Comparison of ENCODE assay signal across 1 cellular context in the genomic region with DNA sequence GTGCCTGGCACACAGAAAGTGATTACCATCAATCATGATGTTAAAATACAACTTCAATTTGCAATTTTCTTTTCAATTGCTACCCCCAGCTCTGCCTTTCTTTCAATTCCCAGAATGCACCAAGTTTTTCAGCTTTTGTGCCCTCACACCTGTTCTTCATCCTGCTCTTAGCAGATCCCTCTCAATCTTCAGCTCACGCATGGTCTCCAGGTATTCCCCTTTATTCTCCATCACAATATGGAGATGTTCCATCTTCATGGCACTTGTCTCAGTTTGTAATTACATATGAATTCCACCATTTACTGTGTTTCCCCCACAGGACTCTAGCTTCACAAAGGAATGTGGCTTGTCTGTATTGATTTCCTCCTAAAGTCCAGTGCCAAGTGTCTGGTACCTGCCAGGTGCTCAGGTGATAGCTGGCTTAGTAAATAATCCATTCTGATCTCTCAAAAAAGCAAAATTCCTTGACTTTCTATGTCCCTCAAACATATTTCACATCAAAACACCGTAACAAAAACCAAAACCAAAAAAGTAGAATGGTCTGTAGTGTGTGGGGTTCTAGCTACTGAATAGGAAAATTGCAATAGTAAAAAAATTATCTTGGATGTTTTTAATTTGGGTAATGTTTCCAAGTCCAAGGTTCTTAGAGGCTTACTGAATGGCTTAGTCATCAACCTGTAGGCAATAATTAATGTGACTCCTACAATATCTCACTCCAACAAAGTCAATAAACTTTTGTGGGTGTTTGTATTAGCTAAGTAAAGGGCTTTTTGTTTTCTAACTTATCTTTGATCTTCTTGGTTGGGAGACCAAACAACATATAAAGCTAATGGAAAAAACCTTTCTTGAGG.
TF ChIP-seq lines count a peak whose summit lies in the region.

No MANE protein-coding gene starts in this region.

TF ChIP-seq in HepG2, 621 proteins besides CTCF, POLR2A, EP300 and RAD21 (continued from another document and continues in another):
- TF ChIP-seq, protein P1, sequence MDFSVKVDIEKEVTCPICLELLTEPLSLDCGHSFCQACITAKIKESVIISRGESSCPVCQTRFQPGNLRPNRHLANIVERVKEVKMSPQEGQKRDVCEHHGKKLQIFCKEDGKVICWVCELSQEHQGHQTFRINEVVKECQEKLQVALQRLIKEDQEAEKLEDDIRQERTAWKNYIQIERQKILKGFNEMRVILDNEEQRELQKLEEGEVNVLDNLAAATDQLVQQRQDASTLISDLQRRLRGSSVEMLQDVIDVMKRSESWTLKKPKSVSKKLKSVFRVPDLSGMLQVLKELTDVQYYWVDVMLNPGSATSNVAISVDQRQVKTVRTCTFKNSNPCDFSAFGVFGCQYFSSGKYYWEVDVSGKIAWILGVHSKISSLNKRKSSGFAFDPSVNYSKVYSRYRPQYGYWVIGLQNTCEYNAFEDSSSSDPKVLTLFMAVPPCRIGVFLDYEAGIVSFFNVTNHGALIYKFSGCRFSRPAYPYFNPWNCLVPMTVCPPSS (IDR thresholded peaks at IDR 0.05), result no peak
- no peak; the same call in 1 of the 2 replicates for TF ChIP-seq GATAD1 (CRISPR knock-in tag; IDR thresholded peaks at IDR 0.05)
- TF ChIP-seq, protein P2, sequence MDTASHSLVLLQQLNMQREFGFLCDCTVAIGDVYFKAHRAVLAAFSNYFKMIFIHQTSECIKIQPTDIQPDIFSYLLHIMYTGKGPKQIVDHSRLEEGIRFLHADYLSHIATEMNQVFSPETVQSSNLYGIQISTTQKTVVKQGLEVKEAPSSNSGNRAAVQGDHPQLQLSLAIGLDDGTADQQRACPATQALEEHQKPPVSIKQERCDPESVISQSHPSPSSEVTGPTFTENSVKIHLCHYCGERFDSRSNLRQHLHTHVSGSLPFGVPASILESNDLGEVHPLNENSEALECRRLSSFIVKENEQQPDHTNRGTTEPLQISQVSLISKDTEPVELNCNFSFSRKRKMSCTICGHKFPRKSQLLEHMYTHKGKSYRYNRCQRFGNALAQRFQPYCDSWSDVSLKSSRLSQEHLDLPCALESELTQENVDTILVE (CRISPR knock-in tag; IDR thresholded peaks at IDR 0.05), result no peak
- TF ChIP-seq ZNF484 (CRISPR knock-in tag; IDR thresholded peaks at IDR 0.05; ENCODE audit: borderline replicate concordance, low read depth), result no peak
- TF ChIP-seq, protein P3, sequence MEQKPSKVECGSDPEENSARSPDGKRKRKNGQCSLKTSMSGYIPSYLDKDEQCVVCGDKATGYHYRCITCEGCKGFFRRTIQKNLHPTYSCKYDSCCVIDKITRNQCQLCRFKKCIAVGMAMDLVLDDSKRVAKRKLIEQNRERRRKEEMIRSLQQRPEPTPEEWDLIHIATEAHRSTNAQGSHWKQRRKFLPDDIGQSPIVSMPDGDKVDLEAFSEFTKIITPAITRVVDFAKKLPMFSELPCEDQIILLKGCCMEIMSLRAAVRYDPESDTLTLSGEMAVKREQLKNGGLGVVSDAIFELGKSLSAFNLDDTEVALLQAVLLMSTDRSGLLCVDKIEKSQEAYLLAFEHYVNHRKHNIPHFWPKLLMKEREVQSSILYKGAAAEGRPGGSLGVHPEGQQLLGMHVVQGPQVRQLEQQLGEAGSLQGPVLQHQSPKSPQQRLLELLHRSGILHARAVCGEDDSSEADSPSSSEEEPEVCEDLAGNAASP (CRISPR knock-in tag; IDR thresholded peaks at IDR 0.05; ENCODE audit: borderline replicate concordance), result peak; percentile 15; the same call in 1 of the 2 replicates
- TF ChIP-seq ZNF850 (CRISPR knock-in tag; conservative IDR thresholded peaks at IDR 0.05), result no peak
- TF ChIP-seq SUZ12 (IDR thresholded peaks at IDR 0.05; ENCODE audit: low read depth, low read length), result no peak
- TF ChIP-seq, protein P4, sequence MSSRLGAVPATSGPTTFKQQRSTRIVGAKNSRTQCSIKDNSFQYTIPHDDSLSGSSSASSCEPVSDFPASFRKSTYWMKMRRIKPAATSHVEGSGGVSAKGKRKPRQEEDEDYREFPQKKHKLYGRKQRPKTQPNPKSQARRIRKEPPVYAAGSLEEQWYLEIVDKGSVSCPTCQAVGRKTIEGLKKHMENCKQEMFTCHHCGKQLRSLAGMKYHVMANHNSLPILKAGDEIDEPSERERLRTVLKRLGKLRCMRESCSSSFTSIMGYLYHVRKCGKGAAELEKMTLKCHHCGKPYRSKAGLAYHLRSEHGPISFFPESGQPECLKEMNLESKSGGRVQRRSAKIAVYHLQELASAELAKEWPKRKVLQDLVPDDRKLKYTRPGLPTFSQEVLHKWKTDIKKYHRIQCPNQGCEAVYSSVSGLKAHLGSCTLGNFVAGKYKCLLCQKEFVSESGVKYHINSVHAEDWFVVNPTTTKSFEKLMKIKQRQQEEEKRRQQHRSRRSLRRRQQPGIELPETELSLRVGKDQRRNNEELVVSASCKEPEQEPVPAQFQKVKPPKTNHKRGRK (CRISPR knock-in tag; IDR thresholded peaks at IDR 0.05), result no peak
- no peak for TF ChIP-seq ZNF564 (CRISPR knock-in tag; IDR thresholded peaks at IDR 0.05)
- TF ChIP-seq NFE2L1 (CRISPR knock-in tag; IDR thresholded peaks at IDR 0.05; ENCODE audit: borderline replicate concordance), result no peak
- TF ChIP-seq NFE2 (CRISPR knock-in tag; IDR thresholded peaks at IDR 0.05), result no peak
- no peak for TF ChIP-seq PCBP1 (IDR thresholded peaks at IDR 0.05; ENCODE audit: borderline replicate concordance, low read depth, low read length)
- no peak for TF ChIP-seq AGO2 (optimal IDR thresholded peaks at IDR 0.05; ENCODE audit: low read depth, low read length)
- TF ChIP-seq PRPF4 (IDR thresholded peaks at IDR 0.05; ENCODE audit: low read depth, low read length, poor library complexity, severe bottlenecking), result no peak
- TF ChIP-seq ONECUT2 (CRISPR knock-in tag; IDR thresholded peaks at IDR 0.05), result peak; percentile 97
- no peak for TF ChIP-seq ZNF282 (IDR thresholded peaks at IDR 0.05; ENCODE audit: partially characterized antibody)
- no peak for TF ChIP-seq HOXD1 (CRISPR knock-in tag; IDR thresholded peaks at IDR 0.05)
- TF ChIP-seq ARNTL (CRISPR knock-in tag; IDR thresholded peaks at IDR 0.05), result no peak
- no peak for TF ChIP-seq NCOA1 (CRISPR knock-in tag; IDR thresholded peaks at IDR 0.05)
- TF ChIP-seq FOSL1 (CRISPR knock-in tag; IDR thresholded peaks at IDR 0.05; ENCODE audit: borderline replicate concordance), result peak; percentile 85; the same call in 1 of the 2 replicates
- TF ChIP-seq, protein P5, sequence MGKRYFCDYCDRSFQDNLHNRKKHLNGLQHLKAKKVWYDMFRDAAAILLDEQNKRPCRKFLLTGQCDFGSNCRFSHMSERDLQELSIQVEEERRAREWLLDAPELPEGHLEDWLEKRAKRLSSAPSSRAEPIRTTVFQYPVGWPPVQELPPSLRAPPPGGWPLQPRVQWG (CRISPR knock-in tag; IDR thresholded peaks at IDR 0.05; ENCODE audit: borderline replicate concordance, low read depth), result no peak
- TF ChIP-seq MTF2 (CRISPR knock-in tag; IDR thresholded peaks at IDR 0.05; ENCODE audit: borderline replicate concordance), result no peak
- TF ChIP-seq ZSCAN9 (CRISPR knock-in tag; IDR thresholded peaks at IDR 0.05; ENCODE audit: borderline replicate concordance), result no peak
- no peak for TF ChIP-seq ZNF337 (CRISPR knock-in tag; IDR thresholded peaks at IDR 0.05; ENCODE audit: borderline replicate concordance, low read depth)
- TF ChIP-seq, protein P6, sequence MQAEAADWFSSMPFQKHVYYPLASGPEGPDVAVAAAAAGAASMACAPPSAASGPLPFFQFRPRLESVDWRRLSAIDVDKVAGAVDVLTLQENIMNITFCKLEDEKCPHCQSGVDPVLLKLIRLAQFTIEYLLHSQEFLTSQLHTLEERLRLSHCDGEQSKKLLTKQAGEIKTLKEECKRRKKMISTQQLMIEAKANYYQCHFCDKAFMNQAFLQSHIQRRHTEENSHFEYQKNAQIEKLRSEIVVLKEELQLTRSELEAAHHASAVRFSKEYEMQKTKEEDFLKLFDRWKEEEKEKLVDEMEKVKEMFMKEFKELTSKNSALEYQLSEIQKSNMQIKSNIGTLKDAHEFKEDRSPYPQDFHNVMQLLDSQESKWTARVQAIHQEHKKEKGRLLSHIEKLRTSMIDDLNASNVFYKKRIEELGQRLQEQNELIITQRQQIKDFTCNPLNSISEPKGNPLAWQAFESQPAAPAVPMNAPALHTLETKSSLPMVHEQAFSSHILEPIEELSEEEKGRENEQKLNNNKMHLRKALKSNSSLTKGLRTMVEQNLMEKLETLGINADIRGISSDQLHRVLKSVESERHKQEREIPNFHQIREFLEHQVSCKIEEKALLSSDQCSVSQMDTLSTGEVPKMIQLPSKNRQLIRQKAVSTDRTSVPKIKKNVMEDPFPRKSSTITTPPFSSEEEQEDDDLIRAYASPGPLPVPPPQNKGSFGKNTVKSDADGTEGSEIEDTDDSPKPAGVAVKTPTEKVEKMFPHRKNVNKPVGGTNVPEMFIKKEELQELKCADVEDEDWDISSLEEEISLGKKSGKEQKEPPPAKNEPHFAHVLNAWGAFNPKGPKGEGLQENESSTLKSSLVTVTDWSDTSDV (CRISPR knock-in tag; IDR thresholded peaks at IDR 0.05), result no peak; the same call in 1 of the 2 replicates
- TF ChIP-seq, protein P7, sequence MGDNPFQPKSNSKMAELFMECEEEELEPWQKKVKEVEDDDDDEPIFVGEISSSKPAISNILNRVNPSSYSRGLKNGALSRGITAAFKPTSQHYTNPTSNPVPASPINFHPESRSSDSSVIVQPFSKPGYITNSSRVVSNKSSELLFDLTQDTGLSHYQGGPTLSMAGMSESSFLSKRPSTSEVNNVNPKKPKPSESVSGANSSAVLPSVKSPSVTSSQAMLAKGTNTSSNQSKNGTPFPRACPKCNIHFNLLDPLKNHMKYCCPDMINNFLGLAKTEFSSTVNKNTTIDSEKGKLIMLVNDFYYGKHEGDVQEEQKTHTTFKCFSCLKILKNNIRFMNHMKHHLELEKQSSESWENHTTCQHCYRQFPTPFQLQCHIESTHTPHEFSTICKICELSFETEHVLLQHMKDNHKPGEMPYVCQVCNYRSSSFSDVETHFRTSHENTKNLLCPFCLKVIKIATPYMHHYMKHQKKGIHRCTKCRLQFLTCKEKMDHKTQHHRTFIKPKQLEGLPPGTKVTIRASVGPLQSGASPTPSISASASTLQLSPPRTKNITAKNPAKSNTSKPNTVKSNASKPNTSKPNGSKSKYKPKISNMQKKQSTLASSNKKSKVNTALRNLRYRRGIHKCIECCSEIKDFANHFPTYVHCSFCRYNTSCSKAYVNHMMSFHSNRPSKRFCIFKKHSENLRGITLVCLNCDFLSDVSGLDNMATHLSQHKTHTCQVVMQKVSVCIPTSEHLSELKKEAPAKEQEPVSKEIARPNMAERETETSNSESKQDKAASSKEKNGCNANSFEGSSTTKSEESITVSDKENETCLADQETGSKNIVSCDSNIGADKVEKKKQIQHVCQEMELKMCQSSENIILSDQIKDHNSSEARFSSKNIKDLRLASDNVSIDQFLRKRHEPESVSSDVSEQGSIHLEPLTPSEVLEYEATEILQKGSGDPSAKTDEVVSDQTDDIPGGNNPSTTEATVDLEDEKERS (CRISPR knock-in tag; IDR thresholded peaks at IDR 0.05), result no peak
- peak; percentile 50 for TF ChIP-seq SKI (IDR thresholded peaks at IDR 0.05; ENCODE audit: partially characterized antibody)
- TF ChIP-seq HNF4A (CRISPR knock-in tag; IDR thresholded peaks at IDR 0.05), result peak; percentile 80
- no peak for TF ChIP-seq NBN (conservative IDR thresholded peaks at IDR 0.05)
- TF ChIP-seq ZNF841 (CRISPR knock-in tag; IDR thresholded peaks at IDR 0.05; ENCODE audit: borderline replicate concordance), result no peak
- TF ChIP-seq, protein P8, sequence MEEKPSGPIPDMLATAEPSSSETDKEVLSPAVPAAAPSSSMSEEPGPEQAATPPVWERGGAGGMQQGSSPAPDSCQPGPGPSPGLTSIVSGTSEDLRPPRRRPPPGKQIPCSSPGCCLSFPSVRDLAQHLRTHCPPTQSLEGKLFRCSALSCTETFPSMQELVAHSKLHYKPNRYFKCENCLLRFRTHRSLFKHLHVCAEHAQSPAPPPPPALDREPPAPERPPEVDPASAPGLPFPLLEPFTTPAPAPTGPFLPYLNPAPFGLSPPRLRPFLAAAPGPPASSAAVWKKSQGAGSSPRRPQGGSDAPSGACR (CRISPR knock-in tag; IDR thresholded peaks at IDR 0.05), result no peak
- no peak for TF ChIP-seq CBX1 (IDR thresholded peaks at IDR 0.05; ENCODE audit: low read depth)
- TF ChIP-seq HNRNPUL1 (IDR thresholded peaks at IDR 0.05; ENCODE audit: low read depth, low read length), result 0 out of 2 replicates have a peak, but pooled peaks have one; percentile 68
- no peak for TF ChIP-seq ATM (IDR thresholded peaks at IDR 0.05; ENCODE audit: borderline replicate concordance)
- no peak for TF ChIP-seq ZNF12 (CRISPR knock-in tag; IDR thresholded peaks at IDR 0.05)
- TF ChIP-seq, protein P9, sequence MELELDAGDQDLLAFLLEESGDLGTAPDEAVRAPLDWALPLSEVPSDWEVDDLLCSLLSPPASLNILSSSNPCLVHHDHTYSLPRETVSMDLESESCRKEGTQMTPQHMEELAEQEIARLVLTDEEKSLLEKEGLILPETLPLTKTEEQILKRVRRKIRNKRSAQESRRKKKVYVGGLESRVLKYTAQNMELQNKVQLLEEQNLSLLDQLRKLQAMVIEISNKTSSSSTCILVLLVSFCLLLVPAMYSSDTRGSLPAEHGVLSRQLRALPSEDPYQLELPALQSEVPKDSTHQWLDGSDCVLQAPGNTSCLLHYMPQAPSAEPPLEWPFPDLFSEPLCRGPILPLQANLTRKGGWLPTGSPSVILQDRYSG (CRISPR knock-in tag; IDR thresholded peaks at IDR 0.05), result peak; percentile 11; the same call in 1 of the 2 replicates
- TF ChIP-seq ZIK1 (CRISPR knock-in tag; IDR thresholded peaks at IDR 0.05; ENCODE audit: borderline replicate concordance, low read depth), result no peak
- TF ChIP-seq SATB2 (CRISPR knock-in tag; IDR thresholded peaks at IDR 0.05), result 0 out of 2 replicates have a peak, but pooled peaks have one; percentile 27
- no peak; the same call in 1 of the 2 replicates for TF ChIP-seq EHMT2 (IDR thresholded peaks at IDR 0.05; ENCODE audit: borderline replicate concordance, low read depth, low read length)
- TF ChIP-seq, protein P10, sequence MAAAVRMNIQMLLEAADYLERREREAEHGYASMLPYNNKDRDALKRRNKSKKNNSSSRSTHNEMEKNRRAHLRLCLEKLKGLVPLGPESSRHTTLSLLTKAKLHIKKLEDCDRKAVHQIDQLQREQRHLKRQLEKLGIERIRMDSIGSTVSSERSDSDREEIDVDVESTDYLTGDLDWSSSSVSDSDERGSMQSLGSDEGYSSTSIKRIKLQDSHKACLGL (CRISPR knock-in tag; IDR thresholded peaks at IDR 0.05), result no peak
- no peak; the same call in 1 of the 2 replicates for TF ChIP-seq TGIF2 (CRISPR knock-in tag; IDR thresholded peaks at IDR 0.05)
- peak; percentile 35; the same call in 1 of the 2 replicates for TF ChIP-seq RORA (CRISPR knock-in tag; IDR thresholded peaks at IDR 0.05)
- peak; percentile 46; the same call in 1 of the 2 replicates for TF ChIP-seq ZKSCAN8 (CRISPR knock-in tag; IDR thresholded peaks at IDR 0.05; ENCODE audit: borderline replicate concordance)
- TF ChIP-seq TEAD2 (CRISPR knock-in tag; IDR thresholded peaks at IDR 0.05), result no peak
- 0 out of 2 replicates have a peak, but pooled peaks have one; percentile 14 for TF ChIP-seq POLR2AphosphoS5 (IDR thresholded peaks at IDR 0.05; ENCODE audit: low read depth, low read length)
- TF ChIP-seq MAFF (IDR thresholded peaks at IDR 0.05; ENCODE audit: low read depth, low read length), result peak; percentile 61
- no peak for TF ChIP-seq ATF7-NPFF (CRISPR knock-in tag; IDR thresholded peaks at IDR 0.05; ENCODE audit: low read depth)
- TF ChIP-seq MTA3 (CRISPR knock-in tag; IDR thresholded peaks at IDR 0.05), result no peak
